In the genomic region with DNA sequence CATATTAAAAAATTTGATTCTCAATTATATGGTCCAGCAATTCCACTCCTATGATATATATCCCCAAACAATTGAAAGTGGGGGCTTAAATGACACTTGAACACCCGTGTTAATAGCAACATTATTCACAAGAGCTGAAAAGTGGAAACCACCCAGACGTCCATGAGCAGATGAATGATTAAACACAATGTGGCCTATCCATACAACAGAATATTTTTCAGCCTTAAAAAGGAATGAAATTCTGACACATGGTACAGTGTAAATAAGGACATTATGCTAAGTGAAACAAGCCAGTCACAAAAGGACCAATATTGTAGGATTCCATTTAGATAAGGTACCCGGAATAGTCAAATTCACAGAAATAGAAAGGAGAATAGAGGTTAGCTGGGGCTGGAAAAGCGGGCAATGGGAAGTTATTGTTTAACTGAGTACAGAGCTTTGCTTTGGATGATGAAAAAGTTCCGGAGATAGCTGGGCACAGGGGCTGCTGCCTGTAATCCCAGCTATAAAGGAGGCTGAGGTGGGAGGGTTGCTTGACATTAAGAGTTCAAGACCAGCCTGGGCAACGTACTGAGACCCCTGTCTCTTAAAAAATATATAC, we compare ENCODE assay signal across 7 cellular contexts. TPM values are rescaled to one million over a fixed set of nuclear protein-coding genes. Genes with fewer than 3 reads are reported as not detected.
A peak's percentile ranks its signal among the peaks of the same experiment; 100 is the strongest.
DNase-seq lines count a peak whose midpoint lies in the region; ATAC-seq, FAIRE-seq and TF ChIP-seq lines count a peak whose summit lies in the region.
"Not testable (repeated sequence)": the region's sequence is repeated elsewhere in the genome, so short reads cannot be mapped to it uniquely, and the experiment has no call there.

No MANE protein-coding gene starts in this region.

- peaks cover 29% of the 10 kb centered on the region for H3K4me1 ChIP-seq in A549
- peaks cover 11% of the 10 kb centered on the region for H3K4me1 ChIP-seq in mesenchymal stem cell (ENCODE audit: control insufficient read depth, insufficient read depth, low read depth, low read length)

- not testable (repeated sequence) for H2BK5ac ChIP-seq in mesenchymal stem cell (ENCODE audit: low read depth, low read length, poor library complexity, severe bottlenecking)

- 26% methylated on average over 6 of the region's 6 CpGs for WGBS in A549 (ENCODE audit: missing lambda C conversion rate)
- 85% methylated on average over 4 of the region's 6 CpGs for WGBS in mesenchymal stem cell

- POLR2A ChIA-PET in A549 (lab: Yijun Ruan, JAX): interaction anchor here (1.3 kb wide), 1 partner anchor 62 kb away, joined by 4 read pairs; the partner anchor contains the start of gene RHPN2

- peaks cover 11% of the 10 kb centered on the region for H3K79me1 ChIP-seq in mesenchymal stem cell (replicated peaks; ENCODE audit: low read length, poor library complexity, severe bottlenecking)

- DNase-seq in A549 (ENCODE audit: low read depth in 1 of 2, low spot score in 1 of 2); mesenchymal stem cell; progenitor cell of endocrine pancreas (ENCODE audit: low spot score, unreplicated experiment): not testable (repeated sequence)
- DNase-seq in DMS79 treated with DMSO at 0.1 percent for 48 hours (lab: John Stamatoyannopoulos, UW): peak; percentile 15
- DNase-seq in RCC 7860 (ENCODE audit: low spot score): peak; percentile 10
- peak; percentile 51 for DNase-seq in kidney tubule cell (ENCODE audit: low spot score)

- H3K27ac ChIP-seq in A549: peak overlapping the region; percentile 10 to 60; a peak in 4 of 6 replicates
- H3K27ac ChIP-seq in mesenchymal stem cell (ENCODE audit: low read length, poor library complexity, severe bottlenecking): peak overlapping the region; percentile 79

- H2BK15ac ChIP-seq in mesenchymal stem cell (ENCODE audit: low read depth, poor library complexity, severe bottlenecking): not testable (repeated sequence)

- H3K36me3 ChIP-seq in mesenchymal stem cell (ENCODE audit: control insufficient read depth in 1 of 2, insufficient read depth in 2 of 2, low read depth in 1 of 2, low read length in 2 of 2): peaks cover 0 to 54% of the 10 kb centered on the region in 2 experiments

- not testable (repeated sequence) for H3K4me3 Mint-ChIP-seq in brain; progenitor cell of endocrine pancreas (ENCODE audit: low read depth)

- H3K27me3 ChIP-seq in mesenchymal stem cell (ENCODE audit: control insufficient read depth in 1 of 2, insufficient read depth in 1 of 2, low read length in 2 of 2): not testable (repeated sequence)

- not testable (repeated sequence) for H3K4me3 ChIP-seq in A549; mesenchymal stem cell (ENCODE audit: insufficient read depth in 1 of 2, low read depth in 1 of 2, low read length in 2 of 2)

- not testable (repeated sequence) for H3K9me3 Mint-ChIP-seq in brain; progenitor cell of endocrine pancreas (ENCODE audit: low read depth)

- FAIRE-seq in A549 (lab: Jason Lieb, UNC): not testable (repeated sequence)
- FAIRE-seq in RCC 7860 (lab: Jason Lieb, UNC): peak; percentile 66

- H3K4me1 Mint-ChIP-seq in brain; progenitor cell of endocrine pancreas (ENCODE audit: low read depth): not testable (repeated sequence)

- H3K36me3 Mint-ChIP-seq in brain (peaks cover 19% of the 10 kb centered on the region), progenitor cell of endocrine pancreas (ENCODE audit: insufficient read depth) (peaks cover 27% of the 10 kb centered on the region)

- H3K14ac ChIP-seq in mesenchymal stem cell (ENCODE audit: low read length in 2 of 2): not testable (repeated sequence)

- H3K27ac Mint-ChIP-seq in brain: peak overlapping the region in 4 of 5 experiments; percentile 10 to 85 (median 64)
- peak overlapping the region; percentile 15 for H3K27ac Mint-ChIP-seq in progenitor cell of endocrine pancreas

- H3K18ac ChIP-seq in mesenchymal stem cell (ENCODE audit: low read depth in 1 of 2, low read length in 2 of 2): not testable (repeated sequence)

- not testable (repeated sequence) for TF ChIP-seq CTCF in A549 (IDR thresholded peaks at IDR 0.05); brain (conservative IDR thresholded peaks at IDR 0.05); progenitor cell of endocrine pancreas (IDR thresholded peaks at IDR 0.05; ENCODE audit: unreplicated experiment)

- not testable (repeated sequence) for H3K27me3 Mint-ChIP-seq in brain, progenitor cell of endocrine pancreas

- TF ChIP-seq POLR2A in A549 (IDR thresholded peaks at IDR 0.05; ENCODE audit: low read length): not testable (repeated sequence)

- ATAC-seq in A549: peak in 1 of 2 experiments; percentile 7; a peak in 1 of 6 replicates

- not testable (repeated sequence) for H4K91ac ChIP-seq in mesenchymal stem cell (ENCODE audit: low read length)

- peak overlapping the region; percentile 38 for H3K4me2 ChIP-seq in A549
- H3K4me2 ChIP-seq in mesenchymal stem cell (ENCODE audit: low read length, poor library complexity, severe bottlenecking): not testable (repeated sequence)

- not testable (repeated sequence) for H2AK5ac ChIP-seq in mesenchymal stem cell (ENCODE audit: low read length, severe bottlenecking)

- not testable (repeated sequence) for H3K23ac ChIP-seq in mesenchymal stem cell (ENCODE audit: low read length in 2 of 2)

- H2BK12ac ChIP-seq in mesenchymal stem cell (ENCODE audit: low read length in 2 of 2): not testable (repeated sequence)

- H4K8ac ChIP-seq in mesenchymal stem cell (ENCODE audit: low read length): not testable (repeated sequence)

- CTCF ChIA-PET in A549 (lab: Yijun Ruan, JAX): interaction anchor here (0.6 to 3.7 kb wide), 5 partner anchors 17 to 1417 kb away, joined by 3 to 20 read pairs (median 5); no protein-coding TSS in a partner anchor

- not testable (repeated sequence) for TF ChIP-seq RAD21 in A549 (conservative IDR thresholded peaks at IDR 0.05 in 1 of 2, IDR thresholded peaks at IDR 0.05 in 1 of 2)

- not testable (repeated sequence) for H3K9ac ChIP-seq in mesenchymal stem cell (ENCODE audit: low read length)

- not testable (repeated sequence) for TF ChIP-seq EP300 in A549 (IDR thresholded peaks at IDR 0.05)

- not testable (repeated sequence) for H3K4ac ChIP-seq in mesenchymal stem cell (ENCODE audit: low read depth in 1 of 2, low read length in 2 of 2)

- not testable (repeated sequence) for H2BK120ac ChIP-seq in mesenchymal stem cell (ENCODE audit: low read depth, low read length)

- H3K9me3 ChIP-seq in A549; mesenchymal stem cell (ENCODE audit: control insufficient read depth, low read length): not testable (repeated sequence)

- not testable (repeated sequence) for H2AFZ ChIP-seq in mesenchymal stem cell (ENCODE audit: low read depth, low read length)

RNA-seq across cellular contexts. Expression of gene FAAP24, which starts 31.5 kb away (rescaled TPM):
- 14.4 and 15.9 TPM in 2 replicates for polyA plus RNA-seq in A549 (2011; rRNA removed)
- 13.1 and 15.9 TPM in 2 replicates for polyA plus RNA-seq in A549 (2012; cell fraction: cytosol; rRNA removed)
- 4.0 and 4.4 TPM in 2 replicates for polyA plus RNA-seq in A549 (2012; cell fraction: nucleus; rRNA removed)
- 14.2 to 15.1 TPM (median 15.0 TPM) in 3 replicates for polyA plus RNA-seq in A549 (2017; fragmentation: RNase III; extraction: RNeasy Plus Mini Kit Qiagen cat#74134 plus additional on column Dnase treatment)
- 10.1 and 14.6 TPM in 2 replicates for polyA minus RNA-seq in A549 (2011; rRNA and poly(A)+ RNA removed)
- polyA plus RNA-seq in brain (ENCODE audit: insufficient read depth, low read depth, low replicate concordance): 17.5 TPM
- polyA plus RNA-seq in mesenchymal stem cell (2013, experiment 1 of 2): 3.3 TPM
- 3.2 TPM for polyA plus RNA-seq in mesenchymal stem cell (2013, experiment 2 of 2)
- 3.4 and 4.7 TPM in 2 replicates for total RNA-seq in progenitor cell of endocrine pancreas

RNA-seq across cellular contexts. Expression of gene CEP89, which starts 31.8 kb away (rescaled TPM):
- polyA plus RNA-seq in A549 (2011; rRNA removed) (31.5 and 45.3 TPM in 2 replicates), A549 (2017; fragmentation: RNase III; extraction: RNeasy Plus Mini Kit Qiagen cat#74134 plus additional on column Dnase treatment) (38.4 to 42.2 TPM (median 41.3 TPM) in 3 replicates), brain (ENCODE audit: insufficient read depth, low read depth, low replicate concordance) (126 TPM)
- 41.5 and 44.3 TPM in 2 replicates for polyA plus RNA-seq in A549 (2012; cell fraction: cytosol; rRNA removed)
- polyA plus RNA-seq in A549 (2012; cell fraction: nucleus; rRNA removed): 50.8 and 61.9 TPM in 2 replicates
- polyA minus RNA-seq in A549 (2011; rRNA and poly(A)+ RNA removed): 65.3 and 74.0 TPM in 2 replicates
- polyA plus RNA-seq in mesenchymal stem cell (2013, experiment 1 of 2): 27.2 TPM
- 28.7 TPM for polyA plus RNA-seq in mesenchymal stem cell (2013, experiment 2 of 2)
- total RNA-seq in progenitor cell of endocrine pancreas: 41.4 and 47.3 TPM in 2 replicates
